Comparison of ENCODE assay signal across 1 cellular context in the genomic region with DNA sequence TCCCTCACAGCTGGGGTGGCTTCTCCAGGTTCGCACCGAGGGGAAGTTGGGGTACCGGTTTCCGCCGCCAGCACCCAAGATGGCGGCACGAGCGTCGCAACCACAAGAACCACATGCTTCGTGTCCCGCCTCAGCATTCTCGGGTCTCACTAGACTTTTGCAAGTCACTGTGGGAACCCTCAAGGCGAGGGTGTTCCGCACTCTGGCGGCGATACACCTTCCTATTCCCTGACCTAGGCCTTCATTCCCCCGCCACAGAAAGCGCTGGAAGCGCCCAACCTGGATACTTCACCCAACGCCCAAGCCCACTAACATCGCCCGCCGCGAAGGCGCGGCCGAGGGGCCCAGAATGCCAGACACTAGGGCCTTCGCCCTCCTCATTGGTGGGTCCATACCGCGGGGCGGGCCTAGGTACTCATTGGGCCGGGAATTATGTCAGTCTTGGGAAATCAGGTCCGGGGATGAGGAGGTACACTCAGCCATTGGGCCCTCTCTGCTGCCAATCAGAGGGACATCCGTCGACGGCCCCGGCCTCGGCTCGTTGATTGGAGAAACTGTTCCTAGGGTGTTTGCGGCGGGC.
TF ChIP-seq lines count a peak whose summit lies in the region.

No MANE protein-coding gene starts in this region.

TF ChIP-seq in HepG2, 621 proteins besides CTCF, POLR2A, EP300 and RAD21 (continued from another document and continues in another):
- TF ChIP-seq NFAT5 (CRISPR knock-in tag; IDR thresholded peaks at IDR 0.05) (peak; percentile 91), EED (CRISPR knock-in tag; IDR thresholded peaks at IDR 0.05) (no peak), KLF12 (CRISPR knock-in tag; IDR thresholded peaks at IDR 0.05; ENCODE audit: borderline replicate concordance) (0 out of 2 replicates have a peak, but pooled peaks have one; percentile 9), SP4 (CRISPR knock-in tag; IDR thresholded peaks at IDR 0.05) (peak; percentile 88), ZNF33A (CRISPR knock-in tag; IDR thresholded peaks at IDR 0.05; ENCODE audit: borderline replicate concordance) (0 out of 2 replicates have a peak, but pooled peaks have one; percentile 21), ZNF224 (CRISPR knock-in tag; IDR thresholded peaks at IDR 0.05) (peak; percentile 92; the same call in 1 of the 2 replicates), ATF2 (CRISPR knock-in tag; IDR thresholded peaks at IDR 0.05) (no peak; the same call in 1 of the 2 replicates), ZSCAN25 (CRISPR knock-in tag; IDR thresholded peaks at IDR 0.05) (no peak), ARHGAP35 (CRISPR knock-in tag; IDR thresholded peaks at IDR 0.05; ENCODE audit: borderline replicate concordance) (peak; percentile 57; the same call in 1 of the 2 replicates), ZNF703 (CRISPR knock-in tag; IDR thresholded peaks at IDR 0.05; ENCODE audit: borderline replicate concordance) (peak; percentile 90), NONO (IDR thresholded peaks at IDR 0.05) (no peak), NONO (CRISPR knock-in tag; conservative IDR thresholded peaks at IDR 0.05) (peak; percentile 53; the same call in 1 of the 2 replicates), ZNF501 (CRISPR knock-in tag; IDR thresholded peaks at IDR 0.05) (peak; percentile 97), ZNF619 (CRISPR knock-in tag; IDR thresholded peaks at IDR 0.05) (0 out of 2 replicates have a peak, but pooled peaks have one; percentile 64), ZNF326 (CRISPR knock-in tag; IDR thresholded peaks at IDR 0.05; ENCODE audit: borderline replicate concordance) (no peak), FOSL1 (CRISPR knock-in tag; IDR thresholded peaks at IDR 0.05; ENCODE audit: borderline replicate concordance) (no peak), PRMT3 (CRISPR knock-in tag; IDR thresholded peaks at IDR 0.05; ENCODE audit: borderline replicate concordance, low read depth) (no peak), ZBTB40 (IDR thresholded peaks at IDR 0.05) (no peak), ZBTB40 (CRISPR knock-in tag; IDR thresholded peaks at IDR 0.05) (peak; percentile 86; the same call in 1 of the 2 replicates), TBX2 (CRISPR knock-in tag; IDR thresholded peaks at IDR 0.05; ENCODE audit: borderline replicate concordance) (no peak; the same call in 1 of the 2 replicates), NR2F2 (IDR thresholded peaks at IDR 0.05; ENCODE audit: borderline replicate concordance, low read depth) (no peak), CEBPB (IDR thresholded peaks at IDR 0.05; ENCODE audit: borderline replicate concordance, low read depth, low read length) (peak; percentile 83), ZNF431 (CRISPR knock-in tag; IDR thresholded peaks at IDR 0.05; ENCODE audit: borderline replicate concordance, low read depth) (no peak), XBP1 (CRISPR knock-in tag; IDR thresholded peaks at IDR 0.05) (no peak), SALL1 (CRISPR knock-in tag; IDR thresholded peaks at IDR 0.05) (peak; percentile 81), PTBP1 (IDR thresholded peaks at IDR 0.05; ENCODE audit: low read depth, low read length, poor library complexity, severe bottlenecking) (peak; percentile 35), TCF7 (IDR thresholded peaks at IDR 0.05; ENCODE audit: low read depth) (no peak), PLRG1 (conservative IDR thresholded peaks at IDR 0.05) (no peak), TBP (CRISPR knock-in tag; IDR thresholded peaks at IDR 0.05) (no peak), SIN3A (IDR thresholded peaks at IDR 0.05; ENCODE audit: borderline replicate concordance, low read depth, low read length) (peak; percentile 66; the same call in 1 of the 2 replicates), ZGPAT (CRISPR knock-in tag; IDR thresholded peaks at IDR 0.05) (peak; percentile 44; the same call in 1 of the 2 replicates), ZSCAN12 (CRISPR knock-in tag; IDR thresholded peaks at IDR 0.05) (peak; percentile 97)
- TF ChIP-seq, protein P1, sequence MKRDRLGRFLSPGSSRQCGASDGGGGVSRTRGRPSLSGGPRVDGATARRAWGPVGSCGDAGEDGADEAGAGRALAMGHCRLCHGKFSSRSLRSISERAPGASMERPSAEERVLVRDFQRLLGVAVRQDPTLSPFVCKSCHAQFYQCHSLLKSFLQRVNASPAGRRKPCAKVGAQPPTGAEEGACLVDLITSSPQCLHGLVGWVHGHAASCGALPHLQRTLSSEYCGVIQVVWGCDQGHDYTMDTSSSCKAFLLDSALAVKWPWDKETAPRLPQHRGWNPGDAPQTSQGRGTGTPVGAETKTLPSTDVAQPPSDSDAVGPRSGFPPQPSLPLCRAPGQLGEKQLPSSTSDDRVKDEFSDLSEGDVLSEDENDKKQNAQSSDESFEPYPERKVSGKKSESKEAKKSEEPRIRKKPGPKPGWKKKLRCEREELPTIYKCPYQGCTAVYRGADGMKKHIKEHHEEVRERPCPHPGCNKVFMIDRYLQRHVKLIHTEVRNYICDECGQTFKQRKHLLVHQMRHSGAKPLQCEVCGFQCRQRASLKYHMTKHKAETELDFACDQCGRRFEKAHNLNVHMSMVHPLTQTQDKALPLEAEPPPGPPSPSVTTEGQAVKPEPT (CRISPR knock-in tag; IDR thresholded peaks at IDR 0.05; ENCODE audit: low read depth) = peak; percentile 83
- TF ChIP-seq, protein P2, sequence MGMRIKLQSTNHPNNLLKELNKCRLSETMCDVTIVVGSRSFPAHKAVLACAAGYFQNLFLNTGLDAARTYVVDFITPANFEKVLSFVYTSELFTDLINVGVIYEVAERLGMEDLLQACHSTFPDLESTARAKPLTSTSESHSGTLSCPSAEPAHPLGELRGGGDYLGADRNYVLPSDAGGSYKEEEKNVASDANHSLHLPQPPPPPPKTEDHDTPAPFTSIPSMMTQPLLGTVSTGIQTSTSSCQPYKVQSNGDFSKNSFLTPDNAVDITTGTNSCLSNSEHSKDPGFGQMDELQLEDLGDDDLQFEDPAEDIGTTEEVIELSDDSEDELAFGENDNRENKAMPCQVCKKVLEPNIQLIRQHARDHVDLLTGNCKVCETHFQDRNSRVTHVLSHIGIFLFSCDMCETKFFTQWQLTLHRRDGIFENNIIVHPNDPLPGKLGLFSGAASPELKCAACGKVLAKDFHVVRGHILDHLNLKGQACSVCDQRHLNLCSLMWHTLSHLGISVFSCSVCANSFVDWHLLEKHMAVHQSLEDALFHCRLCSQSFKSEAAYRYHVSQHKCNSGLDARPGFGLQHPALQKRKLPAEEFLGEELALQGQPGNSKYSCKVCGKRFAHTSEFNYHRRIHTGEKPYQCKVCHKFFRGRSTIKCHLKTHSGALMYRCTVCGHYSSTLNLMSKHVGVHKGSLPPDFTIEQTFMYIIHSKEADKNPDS (CRISPR knock-in tag; IDR thresholded peaks at IDR 0.05) = 0 out of 2 replicates have a peak, but pooled peaks have one; percentile 59
